In genomic region chr13:79496188-79496587, GRCh38 we compare ENCODE assay signal across 14 cellular contexts. TPM values are rescaled to one million over a fixed set of nuclear protein-coding genes. Genes with fewer than 3 reads are reported as not detected.
A peak's percentile ranks its signal among the peaks of the same experiment; 100 is the strongest.
DNase-seq lines count a peak whose midpoint lies in the region; ATAC-seq and TF ChIP-seq lines count a peak whose summit lies in the region.
"Had no signal": no experiment of that assay in that cellular context is flagged by ENCODE, and none has a peak within 500 bp of the region (broad histone marks: within the 10 kb centered on the region; RNA-seq: fewer than 3 reads in every experiment).

No MANE protein-coding gene starts in this region.

- ATAC-seq in GM19372 (IDR thresholded peaks at IDR 0.05; ENCODE audit: low read depth, unreplicated experiment) (peak; percentile 77), HG02571 (IDR thresholded peaks at IDR 0.05; ENCODE audit: unreplicated experiment) (peak; percentile 62), HG03159 (IDR thresholded peaks at IDR 0.05; ENCODE audit: unreplicated experiment) (peak; percentile 67), foreskin keratinocyte (no peak), psoas muscle (no peak)

- H3K27me3 ChIP-seq in foreskin keratinocyte (no peaks in the 10 kb centered on the region), tibial nerve (no peaks in the 10 kb centered on the region), psoas muscle (ENCODE audit: insufficient read depth in 3 of 3, low read length in 2 of 3) (no peaks in the 10 kb centered on the region)

- no peaks in the 10 kb centered on the region for H3K9me3 ChIP-seq in tibial nerve
- H3K9me3 ChIP-seq in psoas muscle = no peaks in the 10 kb centered on the region
- H3K9me3 ChIP-seq: thoracic aorta had no signal

- TF ChIP-seq POLR2A in tibial nerve (IDR thresholded peaks at IDR 0.05) = no peak

- H3K36me3 ChIP-seq in tibial nerve (no peaks in the 10 kb centered on the region), psoas muscle (ENCODE audit: insufficient read depth in 1 of 2, low read depth in 1 of 2) (no peaks in the 10 kb centered on the region)
- H3K36me3 ChIP-seq: thoracic aorta had no signal

- H3K4me1 ChIP-seq in foreskin keratinocyte (peaks cover 68% of the 10 kb centered on the region), tibial nerve (peaks cover 0 to 24% (median 9%) of the 10 kb centered on the region in 4 donors), psoas muscle (peaks cover 14% of the 10 kb centered on the region)

- no peak for TF ChIP-seq EP300 in tibial nerve (IDR thresholded peaks at IDR 0.05)

- intact Hi-C loops in psoas muscle (cut with DNase I) = no loop called here

- TF ChIP-seq CTCF in foreskin keratinocyte (conservative IDR thresholded peaks at IDR 0.05) = no peak
- TF ChIP-seq CTCF in tibial nerve (IDR thresholded peaks at IDR 0.05) = no peak
- no peak for TF ChIP-seq CTCF in psoas muscle (IDR thresholded peaks at IDR 0.05)

- no peak for DNase-seq in foreskin keratinocyte
- DNase-seq in NCI-H2196 (lab: John Stamatoyannopoulos, UW; ENCODE audit: unreplicated experiment) = no peak
- DNase-seq in tibial nerve (ENCODE audit: low spot score in 2 of 2) = no peak
- DNase-seq in psoas muscle = no peak
- DNase-seq: CD4-positive, alpha-beta memory T cell; mesendoderm; MM.1S; NCI-H446 treated with DMSO at 0.1 percent for 48 hours; RPMI8226; T1000 had no signal

- H3K4me3 ChIP-seq in tibial nerve = no peak overlapping the region
- H3K4me3 ChIP-seq in psoas muscle = no peak overlapping the region
- H3K4me3 ChIP-seq: thoracic aorta had no signal

- 77 to 91% methylated on average over 1 of the region's 1 CpG for WGBS in tibial nerve, 2 donors
- WGBS in psoas muscle, 3 donors = 79 to 93% (median 81%) methylated on average over 1 of the region's 1 CpG

- H3K27ac ChIP-seq in foreskin keratinocyte (peak overlapping the region; percentile 78), tibial nerve (no peak overlapping the region), psoas muscle (no peak overlapping the region)
- H3K27ac ChIP-seq: thoracic aorta had no signal

RNA-seq across cellular contexts. Expression of gene NDFIP2, which starts 15.2 kb away (rescaled TPM):
- total RNA-seq in foreskin keratinocyte (88.4 and 98.3 TPM in 2 replicates), tibial nerve (10 to 100 TPM; 17.9 to 20.7 (median 19.0) TPM), psoas muscle (10 to 100 TPM; 26.0 to 48.2 (median 34.9) TPM)
- polyA plus RNA-seq in foreskin keratinocyte (40.7 and 52.6 TPM in 2 replicates), psoas muscle (10 to 100 TPM; 14.7 to 28.4 (median 25.7) TPM)

Comparison
In these comparisons a context has a peak if more than half of its experiments do, and no peak if none do; other contexts are left out.
1. ATAC-seq: peak in GM19372 (single experiment), HG02571 (single experiment) and HG03159 (single experiment); none in foreskin keratinocyte (single experiment) and psoas muscle (0 of 4).